In genomic region chr6:4848382-4849068, GRCh38 we compare ENCODE assay signal across 9 cellular contexts.
DNase-seq lines count a peak whose midpoint lies in the region; ATAC-seq and TF ChIP-seq lines count a peak whose summit lies in the region.
"Had no signal": no experiment of that assay in that cellular context is flagged by ENCODE, and none has a peak within 500 bp of the region (broad histone marks: within the 10 kb centered on the region; RNA-seq: fewer than 3 reads in every experiment).

No MANE protein-coding gene starts in this region.

- no peak overlapping the region for H2BK5ac ChIP-seq in trophoblast cell (ENCODE audit: low read depth, low read length, poor library complexity)

- H4K8ac ChIP-seq in trophoblast cell (ENCODE audit: low read depth, low read length), result no peak overlapping the region

- H3K4me1 ChIP-seq in OCI-LY1 (ENCODE audit: insufficient read depth, low read length, severe bottlenecking) (no peaks in the 10 kb centered on the region), fibroblast of lung (ENCODE audit: control insufficient read depth, extremely low read depth, insufficient read depth, low read length) (peaks cover 4% of the 10 kb centered on the region), trophoblast cell (ENCODE audit: control insufficient read depth in 1 of 2, insufficient read depth in 2 of 2, low read length in 2 of 2) (peaks cover 3 to 4% of the 10 kb centered on the region in 2 experiments)

- H3K27ac ChIP-seq in OCI-LY1 (ENCODE audit: low read depth, low read length, poor library complexity, severe bottlenecking) (no peak overlapping the region), fibroblast of lung (ENCODE audit: insufficient read depth, low read length) (no peak overlapping the region), trophoblast cell (ENCODE audit: low read depth, low read length) (no peak overlapping the region)

- peak in 2 of 3 experiments; percentile 5 to 6 for DNase-seq in NCI-H1417 (lab: John Stamatoyannopoulos, UW)
- no peak for DNase-seq in NCI-H1417 treated with DMSO at 0.1 percent for 48 hours (lab: John Stamatoyannopoulos, UW)
- DNase-seq in fibroblast of lung (ENCODE audit: low read depth in 2 of 2), result peak; percentile 12
- DNase-seq in trophoblast cell, result peak in 1 of 2 donors; percentile 38
- DNase-seq in anterior cingulate cortex (lab: John Stamatoyannopoulos, UW), result no peak

- no peak overlapping the region for H2AK5ac ChIP-seq in trophoblast cell (ENCODE audit: low read length)

- WGBS in trophoblast cell (ENCODE audit: extremely low coverage, insufficient coverage, insufficient read length), result no CpG with 5 or more reads among the region's 7 CpGs

- no peak overlapping the region for H3K4me3 Mint-ChIP-seq in stimulated activated memory B cell treated with anti-CD40 and anti-IgM and Interleukin-4, amounts not matched to agents 10 μg/mL and 1 μg/mL and 100 μg/mL, for 72 hours

- H3K9me3 Mint-ChIP-seq in stimulated activated memory B cell treated with anti-CD40 and anti-IgM and Interleukin-4, amounts not matched to agents 10 μg/mL and 1 μg/mL and 100 μg/mL, for 72 hours, result peaks cover 10% of the 10 kb centered on the region

- H3K4me3 ChIP-seq in OCI-LY1 (ENCODE audit: low read depth, low read length, poor library complexity, severe bottlenecking), result no peak overlapping the region
- H3K4me3 ChIP-seq in fibroblast of lung (replicated peaks in 1 of 4; ENCODE audit: control extremely low read depth in 1 of 4, insufficient read depth in 1 of 4, low read depth in 3 of 4, low read length in 4 of 4), result no peak overlapping the region
- no peak overlapping the region for H3K4me3 ChIP-seq in trophoblast cell (ENCODE audit: low read depth, low read length)
- H3K4me3 ChIP-seq: lung had no signal

- no peaks in the 10 kb centered on the region for H3K9me2 ChIP-seq in OCI-LY1 (ENCODE audit: low read depth, low read length)

- no peaks in the 10 kb centered on the region for H3K79me1 ChIP-seq in trophoblast cell (ENCODE audit: low read length)

- H3K27me3 Mint-ChIP-seq in stimulated activated memory B cell treated with anti-CD40 and anti-IgM and Interleukin-4, amounts not matched to agents 10 μg/mL and 1 μg/mL and 100 μg/mL, for 72 hours, result no peaks in the 10 kb centered on the region

- H3K14ac ChIP-seq in trophoblast cell (ENCODE audit: low read length), result no peak overlapping the region

- no peak overlapping the region for H3K27ac Mint-ChIP-seq in stimulated activated memory B cell treated with anti-CD40 and anti-IgM and Interleukin-4, amounts not matched to agents 10 μg/mL and 1 μg/mL and 100 μg/mL, for 72 hours

- H3K36me3 ChIP-seq in OCI-LY1 (ENCODE audit: insufficient read depth, low read length), result no peaks in the 10 kb centered on the region
- no peaks in the 10 kb centered on the region for H3K36me3 ChIP-seq in fibroblast of lung (ENCODE audit: control insufficient read depth, insufficient read depth, low read length)
- no peaks in the 10 kb centered on the region for H3K36me3 ChIP-seq in trophoblast cell (ENCODE audit: control insufficient read depth in 1 of 2, insufficient read depth in 2 of 2, low read length in 2 of 2)

- peak; percentile 59 for TF ChIP-seq CTCF in OCI-LY1 (IDR thresholded peaks at IDR 0.05; ENCODE audit: low read length)
- peak; percentile 15 to 22 for TF ChIP-seq CTCF in fibroblast of lung (conservative IDR thresholded peaks at IDR 0.05 in 1 of 2, IDR thresholded peaks at IDR 0.05 in 1 of 2; ENCODE audit: low read depth in 1 of 2, low read length in 2 of 2)

- no peak overlapping the region for H2BK12ac ChIP-seq in trophoblast cell (ENCODE audit: low read length)

- H3K9me3 ChIP-seq in OCI-LY1 (ENCODE audit: low read length), result no peaks in the 10 kb centered on the region
- H3K9me3 ChIP-seq in fibroblast of lung (ENCODE audit: control insufficient read depth, insufficient read depth, low read depth, low read length), result no peaks in the 10 kb centered on the region
- no peaks in the 10 kb centered on the region for H3K9me3 ChIP-seq in trophoblast cell (ENCODE audit: insufficient read depth, low read depth, low read length)

- H3K4ac ChIP-seq in trophoblast cell (ENCODE audit: low read depth, low read length), result peak overlapping the region; percentile 64

- H4K20me1 ChIP-seq in OCI-LY1 (ENCODE audit: insufficient read depth, low read length) (no peaks in the 10 kb centered on the region), fibroblast of lung (ENCODE audit: control insufficient read depth, extremely low read depth, insufficient read depth, low read length) (no peaks in the 10 kb centered on the region)

- no peak overlapping the region for H3K18ac ChIP-seq in trophoblast cell (ENCODE audit: low read length)

- no peak overlapping the region for H3K23ac ChIP-seq in trophoblast cell (ENCODE audit: low read length)

- peaks cover 51% of the 10 kb centered on the region for H3K4me1 Mint-ChIP-seq in stimulated activated memory B cell treated with anti-CD40 and anti-IgM and Interleukin-4, amounts not matched to agents 10 μg/mL and 1 μg/mL and 100 μg/mL, for 72 hours

- H2AFZ ChIP-seq in OCI-LY1 (ENCODE audit: low read length) (no peak overlapping the region), fibroblast of lung (ENCODE audit: low read length) (no peak overlapping the region), trophoblast cell (ENCODE audit: insufficient read depth, low read length, poor library complexity) (no peak overlapping the region)

- no peak overlapping the region for H4K91ac ChIP-seq in trophoblast cell (ENCODE audit: low read depth, low read length)

- no peak overlapping the region for H3K9ac ChIP-seq in OCI-LY1 (ENCODE audit: low read length)
- no peak overlapping the region for H3K9ac ChIP-seq in fibroblast of lung (ENCODE audit: insufficient read depth, low read length)
- no peak overlapping the region for H3K9ac ChIP-seq in trophoblast cell (ENCODE audit: low read length)

- peaks cover 19% of the 10 kb centered on the region for H3K36me3 Mint-ChIP-seq in stimulated activated memory B cell treated with anti-CD40 and anti-IgM and Interleukin-4, amounts not matched to agents 10 μg/mL and 1 μg/mL and 100 μg/mL, for 72 hours

- H3K27me3 ChIP-seq in OCI-LY1 (ENCODE audit: insufficient read depth, low read length) (no peaks in the 10 kb centered on the region), fibroblast of lung (ENCODE audit: control insufficient read depth, insufficient read depth, low read length) (no peaks in the 10 kb centered on the region), trophoblast cell (ENCODE audit: insufficient read depth, low read length) (no peaks in the 10 kb centered on the region)

- H2BK120ac ChIP-seq in trophoblast cell (ENCODE audit: insufficient read depth, low read length, poor library complexity), result no peak overlapping the region

- no peak overlapping the region for H4K12ac ChIP-seq in trophoblast cell (ENCODE audit: low read depth, low read length)

- no peaks in the 10 kb centered on the region for H3F3A ChIP-seq in OCI-LY1 (ENCODE audit: insufficient read depth, low read length)

- no peaks in the 10 kb centered on the region for H3K79me2 ChIP-seq in OCI-LY1 (ENCODE audit: insufficient read depth, low read length)
- peaks cover 19% of the 10 kb centered on the region for H3K79me2 ChIP-seq in fibroblast of lung (ENCODE audit: control insufficient read depth, insufficient read depth, low read length)
- H3K79me2 ChIP-seq in trophoblast cell (ENCODE audit: control insufficient read depth, insufficient read depth, low read length, poor library complexity), result peaks cover 9% of the 10 kb centered on the region

- ATAC-seq in HG02970 (IDR thresholded peaks at IDR 0.05; ENCODE audit: low FRiP score, unreplicated experiment), result no peak
- ATAC-seq in stimulated activated memory B cell treated with anti-CD40 and anti-IgM and Interleukin-4, amounts not matched to agents 10 μg/mL and 1 μg/mL and 100 μg/mL, for 72 hours, result no peak

- H3K4me2 ChIP-seq in OCI-LY1 (ENCODE audit: low read length) (no peak overlapping the region), fibroblast of lung (ENCODE audit: extremely low read depth, insufficient read depth, low read length) (no peak overlapping the region), trophoblast cell (ENCODE audit: low read length) (no peak overlapping the region)

Comparison
In these comparisons a context has a peak if more than half of its experiments do, and no peak if none do; other contexts are left out.
1. DNase-seq: peak in NCI-H1417 (2 of 3) and fibroblast of lung (2 of 2); none in NCI-H1417 treated with DMSO at 0.1 percent for 48 hours (single experiment) and anterior cingulate cortex (0 of 58).